In genomic region chrX:146264763-146265375, GRCh38 we compare ENCODE assay signal across 21 cellular contexts.
DNase-seq lines count a peak whose midpoint lies in the region; ATAC-seq, FAIRE-seq and TF ChIP-seq lines count a peak whose summit lies in the region.
"Had no signal": no experiment of that assay in that cellular context is flagged by ENCODE, and none has a peak within 500 bp of the region (broad histone marks: within the 10 kb centered on the region; RNA-seq: fewer than 3 reads in every experiment).

No MANE protein-coding gene starts in this region.

- no peak for TF ChIP-seq CTCF in WERI-Rb-1 (IDR thresholded peaks at IDR 0.05; ENCODE audit: low read depth, low read length)
- no peak for TF ChIP-seq CTCF in pancreas (IDR thresholded peaks at IDR 0.05)

- intact Hi-C loops in pancreas (cut with DNase I) = no loop called here

- H3K36me3 ChIP-seq in WERI-Rb-1 = no peaks in the 10 kb centered on the region
- no peaks in the 10 kb centered on the region for H3K36me3 ChIP-seq in pancreas

- ATAC-seq in pancreas = no peak
- ATAC-seq in stimulated activated naive CD8-positive, alpha-beta T cell treated with anti-CD3 and anti-CD28 coated beads, Interleukin-15, Interleukin-2, amounts not matched to agents 100 U/mL and 50 U/mL, for 24 hours = no peak
- ATAC-seq: HepG2, Right ventricle myocardium inferior had no signal

- DNase-seq in NCI-H1105 treated with DMSO at 0.1 percent for 48 hours (lab: John Stamatoyannopoulos, UW) = peak; percentile 16
- DNase-seq in NCI-H1105 (lab: John Stamatoyannopoulos, UW) = no peak
- peak; percentile 84 to 91 for DNase-seq in NCI-H524 (lab: John Stamatoyannopoulos, UW)
- peak; percentile 80 for DNase-seq in WERI-Rb-1
- peak; percentile 4 for DNase-seq in retina
- DNase-seq in pancreas = no peak
- DNase-seq in stimulated activated naive CD8-positive, alpha-beta T cell treated with anti-CD3 and anti-CD28 coated beads, Interleukin-15, Interleukin-2, amounts not matched to agents 100 U/mL and 50 U/mL, for 24 hours = no peak
- no peak for DNase-seq in GM03348 (ENCODE audit: low spot score)
- DNase-seq: AML-193, DMS53, EL, KBM-7, NCI-H146, NCI-H2081 treated with DMSO at 0.1 percent for 48 hours, NCI-H510A treated with DMSO at 0.1 percent for 48 hours had no signal

- 34 to 42% methylated on average over 8 of the region's 8 CpGs for WGBS in pancreas, 2 donors

- no peaks in the 10 kb centered on the region for H3K4me1 ChIP-seq in pancreas

- H3K27me3 ChIP-seq in WERI-Rb-1 (ENCODE audit: insufficient read depth, low read depth, severe bottlenecking) = no peaks in the 10 kb centered on the region
- H3K27me3 ChIP-seq in pancreas = peaks cover 0 to 5% (median 0%) of the 10 kb centered on the region in 4 donors

- FAIRE-seq in pancreas (lab: Jason Lieb, UNC) = no peak
- FAIRE-seq: GM12892, H54, HepG2, RCC 7860 had no signal

- H3K27ac ChIP-seq in WERI-Rb-1 (peak overlapping the region; percentile 88), pancreas (no peak overlapping the region)
- H3K27ac ChIP-seq: 22Rv1 had no signal

- H3K9me3 ChIP-seq in WERI-Rb-1 (ENCODE audit: severe bottlenecking) (no peaks in the 10 kb centered on the region), pancreas (no peaks in the 10 kb centered on the region)

- H3K4me3 ChIP-seq in WERI-Rb-1 (ENCODE audit: low read depth, low read length) = peak overlapping the region; percentile 18; the same call in 1 of the 2 replicates
- no peak overlapping the region for H3K4me3 ChIP-seq in pancreas

Comparison
In these comparisons a context has a peak if more than half of its experiments do, and no peak if none do; other contexts are left out.
1. DNase-seq: peak in NCI-H1105 treated with DMSO at 0.1 percent for 48 hours (single experiment), NCI-H524 (2 of 2), WERI-Rb-1 (single experiment) and retina (single experiment); none in NCI-H1105 (single experiment), pancreas (0 of 6), stimulated activated naive CD8-positive, alpha-beta T cell treated with anti-CD3 and anti-CD28 coated beads, Interleukin-15, Interleukin-2, amounts not matched to agents 100 U/mL and 50 U/mL, for 24 hours (single experiment) and GM03348 (single experiment).